11 cellular contexts compared by ENCODE assay signal in the genomic region with DNA sequence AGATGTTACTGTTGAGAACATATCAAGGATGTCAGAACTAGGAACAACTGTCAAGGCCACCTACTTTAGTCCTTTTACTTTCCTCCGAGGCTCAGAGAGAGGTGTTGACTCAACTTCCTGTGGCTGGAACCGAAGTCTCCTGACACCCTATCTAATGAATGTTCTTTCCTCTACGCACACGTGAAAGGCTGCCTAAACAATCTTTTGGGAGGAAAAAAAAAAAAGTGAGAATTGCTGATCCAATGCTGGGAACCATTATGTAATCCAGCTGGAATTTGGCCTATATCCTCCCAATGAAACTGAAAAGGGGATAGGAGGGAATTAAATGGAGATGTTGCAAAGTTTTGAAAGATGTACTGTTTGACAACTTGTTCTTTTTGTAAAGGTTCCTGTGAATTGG. TPM values are rescaled to one million over a fixed set of nuclear protein-coding genes. Genes with fewer than 3 reads are reported as not detected.
A peak's percentile ranks its signal among the peaks of the same experiment; 100 is the strongest.
DNase-seq lines count a peak whose midpoint lies in the region; ATAC-seq and TF ChIP-seq lines count a peak whose summit lies in the region.
"Had no signal": no experiment of that assay in that cellular context is flagged by ENCODE, and none has a peak within 500 bp of the region (broad histone marks: within the 10 kb centered on the region; RNA-seq: fewer than 3 reads in every experiment).

No MANE protein-coding gene starts in this region.

- H3K27me3 ChIP-seq in stomach, result no peaks in the 10 kb centered on the region
- H3K27me3 ChIP-seq in colonic mucosa, result no peaks in the 10 kb centered on the region

- WGBS in stomach, 5 donors, result 0 to 36% (median 29%) methylated on average over 3 to 4 of the region's 4 CpGs

- no peak for TF ChIP-seq EP300 in stomach (IDR thresholded peaks at IDR 0.05)

- H3K4me3 ChIP-seq in stomach, result no peak overlapping the region
- H3K4me3 ChIP-seq in colonic mucosa, result no peak overlapping the region

- H3K36me3 ChIP-seq in stomach (no peaks in the 10 kb centered on the region), colonic mucosa (no peaks in the 10 kb centered on the region)

- peak; percentile 10 for DNase-seq in NOMO-1 treated with DMSO at 0.1 percent for 48 hours (lab: John Stamatoyannopoulos, UW; ENCODE audit: unreplicated experiment)
- DNase-seq in NOMO-1 treated with dmso at 0.1 percent for 144 hours (lab: John Stamatoyannopoulos, UW; ENCODE audit: unreplicated experiment), result no peak
- peak; percentile 9 for DNase-seq in activated T-helper 1 cell treated with anti-CD3 and anti-CD28 coated beads, Interleukin-12 subunit alpha, Interleukin-12 subunit beta, Interleukin-2, Interleukin-4 antibody, amounts not matched to agents 30 ng/mL and 10 ng/mL and 1 ng/mL, durations not matched to agents 14 hours and 24 hours and 36 hours (ENCODE audit: low spot score)
- DNase-seq in glomerular endothelial cell (ENCODE audit: extremely low read depth, low read depth, low spot score), result peak; percentile 55
- DNase-seq in stomach, result no peak
- no peak for DNase-seq in SHP77 treated with DMSO at 0.1 percent for 48 hours (lab: John Stamatoyannopoulos, UW)
- DNase-seq in colonic mucosa, result no peak
- DNase-seq: 8988T had no signal

- H3K27me3 Mint-ChIP-seq in activated T-helper 1 cell treated with anti-CD3 and anti-CD28 coated beads, Interleukin-12 subunit alpha, Interleukin-12 subunit beta, Interleukin-2, Interleukin-4 antibody, amounts not matched to agents 30 ng/mL and 10 ng/mL and 1 ng/mL, durations not matched to agents 14 hours and 24 hours and 36 hours (ENCODE audit: insufficient read depth), result no peaks in the 10 kb centered on the region

- H3K27ac ChIP-seq in stomach (peak overlapping the region in 3 of 5 donors; percentile 41 to 49 (median 46)), colonic mucosa (no peak overlapping the region)

- no peaks in the 10 kb centered on the region for H3K9me3 Mint-ChIP-seq in activated T-helper 1 cell treated with anti-CD3 and anti-CD28 coated beads, Interleukin-12 subunit alpha, Interleukin-12 subunit beta, Interleukin-2, Interleukin-4 antibody, amounts not matched to agents 30 ng/mL and 10 ng/mL and 1 ng/mL, durations not matched to agents 14 hours and 24 hours and 36 hours
- H3K9me3 Mint-ChIP-seq: natural killer cell treated with Interleukin-12 subunit alpha and Interleukin-12 subunit beta and Interleukin-15 and Interleukin-18, amount 100 ng/mL, for 72 hours had no signal

- H3K9me3 ChIP-seq in stomach (no peaks in the 10 kb centered on the region), colonic mucosa (no peaks in the 10 kb centered on the region)

- H3K4me1 ChIP-seq in stomach, result no peaks in the 10 kb centered on the region
- no peaks in the 10 kb centered on the region for H3K4me1 ChIP-seq in colonic mucosa

- H3K27ac Mint-ChIP-seq in activated T-helper 1 cell treated with anti-CD3 and anti-CD28 coated beads, Interleukin-12 subunit alpha, Interleukin-12 subunit beta, Interleukin-2, Interleukin-4 antibody, amounts not matched to agents 30 ng/mL and 10 ng/mL and 1 ng/mL, durations not matched to agents 14 hours and 24 hours and 36 hours, result peak overlapping the region; percentile 81

- H3K4me3 Mint-ChIP-seq in activated T-helper 1 cell treated with anti-CD3 and anti-CD28 coated beads, Interleukin-12 subunit alpha, Interleukin-12 subunit beta, Interleukin-2, Interleukin-4 antibody, amounts not matched to agents 30 ng/mL and 10 ng/mL and 1 ng/mL, durations not matched to agents 14 hours and 24 hours and 36 hours, result no peak overlapping the region

- TF ChIP-seq CTCF in stomach (IDR thresholded peaks at IDR 0.05) (no peak), colonic mucosa (IDR thresholded peaks at IDR 0.05) (no peak)

- TF ChIP-seq POLR2A in stomach (IDR thresholded peaks at IDR 0.05), result no peak

- H3K4me1 Mint-ChIP-seq in activated T-helper 1 cell treated with anti-CD3 and anti-CD28 coated beads, Interleukin-12 subunit alpha, Interleukin-12 subunit beta, Interleukin-2, Interleukin-4 antibody, amounts not matched to agents 30 ng/mL and 10 ng/mL and 1 ng/mL, durations not matched to agents 14 hours and 24 hours and 36 hours (ENCODE audit: low read depth), result peaks cover 18% of the 10 kb centered on the region

- H3K9ac ChIP-seq in colonic mucosa (ENCODE audit: low read depth in 2 of 2, low read length in 2 of 2), result no peak overlapping the region

- no peaks in the 10 kb centered on the region for H3K36me3 Mint-ChIP-seq in activated T-helper 1 cell treated with anti-CD3 and anti-CD28 coated beads, Interleukin-12 subunit alpha, Interleukin-12 subunit beta, Interleukin-2, Interleukin-4 antibody, amounts not matched to agents 30 ng/mL and 10 ng/mL and 1 ng/mL, durations not matched to agents 14 hours and 24 hours and 36 hours (ENCODE audit: low read depth)
- H3K36me3 Mint-ChIP-seq: natural killer cell treated with Interleukin-12 subunit alpha and Interleukin-12 subunit beta and Interleukin-15 and Interleukin-18, amount 100 ng/mL, for 72 hours had no signal

- intact Hi-C loops in activated T-helper 1 cell treated with anti-CD3 and anti-CD28 coated beads, Interleukin-12 subunit alpha, Interleukin-12 subunit beta, Interleukin-2, Interleukin-4 antibody, amounts not matched to agents 30 ng/mL and 10 ng/mL and 1 ng/mL, durations not matched to agents 14 hours and 24 hours and 36 hours (cut with micrococcal nuclease), result loop anchor here (1.0 to 10.0 kb wide), 2 partner anchors 8 to 435 kb away; a partner anchor contains a TSS
- intact Hi-C loops in stomach (cut with DNase I; ENCODE audit: low total_unique reads), result no loop called here
- intact Hi-C loops in colonic mucosa (cut with DNase I), result no loop called here

- ATAC-seq in GM21390 (IDR thresholded peaks at IDR 0.05; ENCODE audit: unreplicated experiment), result no peak

RNA-seq across cellular contexts. Expression of a gene that starts 8.3 kb away (rescaled TPM):
- total RNA-seq in activated T-helper 1 cell treated with anti-CD3 and anti-CD28 coated beads, Interleukin-12 subunit alpha, Interleukin-12 subunit beta, Interleukin-2, Interleukin-4 antibody, amounts not matched to agents 30 ng/mL and 10 ng/mL and 1 ng/mL, durations not matched to agents 14 hours and 24 hours and 36 hours, result 27.3 and 29.1 TPM in 2 replicates
- total RNA-seq in glomerular endothelial cell (29.6 and 31.3 TPM in 2 replicates), stomach (10 to 100 TPM in 2 of 5 donors, 1 to 10 TPM in 3; 2.2 to 14.1 (median 9.9) TPM), colonic mucosa (1 to 10 TPM; 2.8 to 2.9 TPM)
- polyA plus RNA-seq in stomach, result 1 to 10 TPM; 2.4 to 3.7 (median 3.1) TPM

RNA-seq across cellular contexts. Expression of a gene that starts 41.2 kb away (rescaled TPM):
- not detected in 2 replicates for total RNA-seq in activated T-helper 1 cell treated with anti-CD3 and anti-CD28 coated beads, Interleukin-12 subunit alpha, Interleukin-12 subunit beta, Interleukin-2, Interleukin-4 antibody, amounts not matched to agents 30 ng/mL and 10 ng/mL and 1 ng/mL, durations not matched to agents 14 hours and 24 hours and 36 hours
- total RNA-seq in glomerular endothelial cell, result 0.29 and 0.47 TPM in 2 replicates
- 1 to 10 TPM in 1 of 5 donors, under 1 TPM in 2, not detected in 2; 0.29 to 1.8 (median 0.55) TPM for total RNA-seq in stomach
- under 1 TPM in 1 of 3 donors, not detected in 2; under 0.01 TPM for polyA plus RNA-seq in stomach
- total RNA-seq in colonic mucosa, result under 1 TPM in 1 of 2 donors, not detected in 1; 0.03 TPM
- total RNA-seq: epithelial cell of proximal tubule; natural killer cell treated with Interleukin-12 subunit alpha and Interleukin-12 subunit beta and Interleukin-15 and Interleukin-18, amount 100 ng/mL, for 72 hours had no signal

Comparison
In these comparisons a context has a peak if more than half of its experiments do, and no peak if none do; other contexts are left out.
1. DNase-seq: peak in NOMO-1 treated with DMSO at 0.1 percent for 48 hours (single experiment), activated T-helper 1 cell treated with anti-CD3 and anti-CD28 coated beads, Interleukin-12 subunit alpha, Interleukin-12 subunit beta, Interleukin-2, Interleukin-4 antibody, amounts not matched to agents 30 ng/mL and 10 ng/mL and 1 ng/mL, durations not matched to agents 14 hours and 24 hours and 36 hours (single experiment) and glomerular endothelial cell (single experiment); none in NOMO-1 treated with dmso at 0.1 percent for 144 hours (single experiment), stomach (single experiment), SHP77 treated with DMSO at 0.1 percent for 48 hours (single experiment) and colonic mucosa (single experiment).